15 cellular contexts compared by ENCODE assay signal in the genomic region with DNA sequence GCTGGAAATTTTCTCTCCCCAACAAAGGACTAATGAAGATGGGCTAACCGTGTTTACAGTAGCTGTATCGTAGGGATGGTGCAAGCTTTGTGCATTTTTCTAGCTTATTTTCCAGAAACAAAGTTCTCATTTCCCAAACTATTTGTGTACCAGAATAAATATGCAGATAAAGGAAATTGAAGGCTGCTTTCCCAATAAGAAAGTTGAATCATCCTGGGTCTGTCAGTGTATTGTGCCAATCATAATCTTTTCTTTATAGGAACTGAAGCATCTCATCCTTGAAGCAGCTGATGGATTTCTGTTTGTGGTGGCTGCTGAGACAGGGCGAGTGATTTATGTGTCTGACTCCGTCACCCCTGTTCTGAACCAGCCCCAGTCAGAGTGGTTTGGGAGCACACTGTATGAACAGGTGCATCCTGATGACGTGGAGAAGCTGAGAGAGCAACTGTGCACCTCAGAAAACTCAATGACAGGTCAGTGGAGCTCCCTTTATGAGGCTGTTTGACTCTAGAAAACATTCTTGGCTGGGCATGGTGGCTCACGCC.
DNase-seq lines count a peak whose midpoint lies in the region; ATAC-seq and TF ChIP-seq lines count a peak whose summit lies in the region.
"Had no signal": no experiment of that assay in that cellular context is flagged by ENCODE, and none has a peak within 500 bp of the region (broad histone marks: within the 10 kb centered on the region; RNA-seq: fewer than 3 reads in every experiment).

No MANE protein-coding gene starts in this region.

- H3K27ac Mint-ChIP-seq in osteocyte (ENCODE audit: unreplicated experiment), result peak overlapping the region; percentile 57
- no peak overlapping the region for H3K27ac Mint-ChIP-seq in glutamatergic neuron (ENCODE audit: unreplicated experiment)
- H3K27ac Mint-ChIP-seq: IgD-negative memory B cell had no signal

- peak overlapping the region; percentile 62 for H3K27ac ChIP-seq in cingulate gyrus (ENCODE audit: low read depth, low read length)
- H3K27ac ChIP-seq: BLaER1, PC-9 had no signal

- H3K4me1 Mint-ChIP-seq in osteocyte (ENCODE audit: unreplicated experiment), result peaks cover 41% of the 10 kb centered on the region
- H3K4me1 Mint-ChIP-seq in glutamatergic neuron (ENCODE audit: low read depth, unreplicated experiment), result no peaks in the 10 kb centered on the region
- H3K4me1 Mint-ChIP-seq: IgD-negative memory B cell had no signal

- H3K9me3 Mint-ChIP-seq in osteocyte (ENCODE audit: unreplicated experiment) (peaks cover 4% of the 10 kb centered on the region), glutamatergic neuron (ENCODE audit: unreplicated experiment) (no peaks in the 10 kb centered on the region)

- H3K36me3 Mint-ChIP-seq in osteocyte (ENCODE audit: unreplicated experiment) (peaks cover 84% of the 10 kb centered on the region), glutamatergic neuron (ENCODE audit: unreplicated experiment) (peaks cover 36% of the 10 kb centered on the region)

- no peak for ATAC-seq in HG02678 (IDR thresholded peaks at IDR 0.05; ENCODE audit: unreplicated experiment)

- no peak overlapping the region for H3K4me3 Mint-ChIP-seq in osteocyte (ENCODE audit: unreplicated experiment)
- no peak overlapping the region for H3K4me3 Mint-ChIP-seq in glutamatergic neuron (ENCODE audit: unreplicated experiment)
- H3K4me3 Mint-ChIP-seq: IgD-negative memory B cell had no signal

- peak; percentile 79 for DNase-seq in COLO668 (lab: John Stamatoyannopoulos, UW; ENCODE audit: unreplicated experiment)
- DNase-seq in RPMI7951 (ENCODE audit: low read depth), result peak; percentile 64
- no peak for DNase-seq in osteocyte (ENCODE audit: extremely low spot score, unreplicated experiment)
- no peak for DNase-seq in foreskin fibroblast
- no peak for DNase-seq in glutamatergic neuron
- DNase-seq: NCI-H1694 treated with DMSO at 0.1 percent for 48 hours, NCI-H2171, NCI-H774, PC-9, Right ventricle myocardium superior had no signal

- no peaks in the 10 kb centered on the region for H3K27me3 Mint-ChIP-seq in osteocyte (ENCODE audit: unreplicated experiment)
- peaks cover 6% of the 10 kb centered on the region for H3K27me3 Mint-ChIP-seq in glutamatergic neuron (ENCODE audit: unreplicated experiment)

- TF ChIP-seq CTCF in osteocyte (IDR thresholded peaks at IDR 0.05) (no peak), foreskin fibroblast (IDR thresholded peaks at IDR 0.05; ENCODE audit: low read depth, low read length) (no peak), glutamatergic neuron (IDR thresholded peaks at IDR 0.05; ENCODE audit: partially characterized antibody, unreplicated experiment) (no peak)

- H3K4me3 ChIP-seq in foreskin fibroblast (ENCODE audit: low read depth in 1 of 2, low read length in 2 of 2), result no peak overlapping the region
- H3K4me3 ChIP-seq: BLaER1, HAP-1, PC-9 had no signal

Comparison
In these comparisons a context has a peak if more than half of its experiments do, and no peak if none do; other contexts are left out.
1. DNase-seq: peak in COLO668 (single experiment) and RPMI7951 (single experiment); none in osteocyte (single experiment), foreskin fibroblast (0 of 2) and glutamatergic neuron (single experiment).